Comparison of ENCODE assay signal across 1 cellular context in the genomic region with DNA sequence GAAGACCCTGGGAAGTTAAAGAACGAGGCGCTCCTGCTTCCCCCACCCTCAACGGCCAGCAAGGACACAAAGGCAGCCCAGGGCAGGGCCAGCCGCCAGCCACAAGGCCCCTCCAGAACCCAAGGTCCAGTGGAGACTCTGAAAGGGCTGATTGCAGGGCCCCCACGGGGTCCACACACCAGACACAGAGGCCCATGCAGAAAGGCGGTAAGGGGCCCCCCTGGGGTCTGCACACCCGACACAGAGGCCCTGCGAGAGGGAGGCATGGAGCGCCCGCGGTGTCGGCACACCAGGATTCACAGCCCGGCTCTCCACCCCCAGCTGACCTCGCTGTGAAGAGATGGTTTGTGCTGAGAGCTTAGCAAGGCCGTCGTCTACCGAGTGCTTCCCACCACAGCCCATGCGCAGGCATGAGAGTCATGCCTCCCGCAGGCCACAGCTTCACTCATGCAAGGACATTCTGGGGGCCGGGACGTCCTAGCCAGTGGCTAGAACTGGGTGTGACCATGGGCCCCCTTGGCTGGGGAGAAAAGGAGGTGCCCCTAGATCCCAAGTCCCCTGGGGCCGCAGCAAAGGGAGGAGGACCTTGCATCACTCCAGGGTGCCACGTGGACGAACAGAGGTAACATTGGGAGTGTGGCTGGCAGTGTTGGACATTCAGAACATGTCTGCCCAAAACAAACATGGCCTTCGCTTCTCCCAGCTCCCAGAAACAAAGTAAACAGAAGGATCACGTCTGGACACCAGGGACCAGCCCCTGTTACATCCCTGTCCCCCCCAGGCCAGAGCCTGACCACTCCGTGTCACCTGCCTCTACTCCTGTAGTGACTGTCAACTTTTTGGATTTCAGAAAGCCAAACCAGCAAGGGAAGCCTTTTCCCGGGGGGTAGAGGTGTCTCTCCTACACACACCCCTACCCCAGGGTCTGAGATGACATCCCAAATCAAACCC.
TF ChIP-seq lines count a peak whose summit lies in the region.

No MANE protein-coding gene starts in this region.

TF ChIP-seq in HepG2, 621 proteins besides CTCF, POLR2A, EP300 and RAD21 (continued from another document and continues in another):
- TF ChIP-seq, protein P1, sequence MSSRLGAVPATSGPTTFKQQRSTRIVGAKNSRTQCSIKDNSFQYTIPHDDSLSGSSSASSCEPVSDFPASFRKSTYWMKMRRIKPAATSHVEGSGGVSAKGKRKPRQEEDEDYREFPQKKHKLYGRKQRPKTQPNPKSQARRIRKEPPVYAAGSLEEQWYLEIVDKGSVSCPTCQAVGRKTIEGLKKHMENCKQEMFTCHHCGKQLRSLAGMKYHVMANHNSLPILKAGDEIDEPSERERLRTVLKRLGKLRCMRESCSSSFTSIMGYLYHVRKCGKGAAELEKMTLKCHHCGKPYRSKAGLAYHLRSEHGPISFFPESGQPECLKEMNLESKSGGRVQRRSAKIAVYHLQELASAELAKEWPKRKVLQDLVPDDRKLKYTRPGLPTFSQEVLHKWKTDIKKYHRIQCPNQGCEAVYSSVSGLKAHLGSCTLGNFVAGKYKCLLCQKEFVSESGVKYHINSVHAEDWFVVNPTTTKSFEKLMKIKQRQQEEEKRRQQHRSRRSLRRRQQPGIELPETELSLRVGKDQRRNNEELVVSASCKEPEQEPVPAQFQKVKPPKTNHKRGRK (CRISPR knock-in tag; IDR thresholded peaks at IDR 0.05) = no peak
- TF ChIP-seq PLRG1 (conservative IDR thresholded peaks at IDR 0.05) (no peak), NBN (conservative IDR thresholded peaks at IDR 0.05) (no peak), MBNL3 (CRISPR knock-in tag; conservative IDR thresholded peaks at IDR 0.05) (no peak), ATF1 (CRISPR knock-in tag; IDR thresholded peaks at IDR 0.05) (no peak), ZNF451 (CRISPR knock-in tag; IDR thresholded peaks at IDR 0.05) (peak; percentile 38; the same call in 1 of the 2 replicates), PHF5A (CRISPR knock-in tag; IDR thresholded peaks at IDR 0.05; ENCODE audit: low read depth, unreplicated experiment) (no peak), SMC3 (IDR thresholded peaks at IDR 0.05; ENCODE audit: low read length) (no peak), ZNF382 (CRISPR knock-in tag; IDR thresholded peaks at IDR 0.05; ENCODE audit: borderline replicate concordance) (no peak), NR2C2 (CRISPR knock-in tag; IDR thresholded peaks at IDR 0.05; ENCODE audit: borderline replicate concordance) (no peak), HOXD1 (CRISPR knock-in tag; IDR thresholded peaks at IDR 0.05) (0 out of 2 replicates have a peak, but pooled peaks have one; percentile 18), STAT5B (CRISPR knock-in tag; IDR thresholded peaks at IDR 0.05) (no peak), BORCS8-MEF2B (CRISPR knock-in tag; IDR thresholded peaks at IDR 0.05) (peak; percentile 40; the same call in 1 of the 2 replicates), KAT7 (CRISPR knock-in tag; IDR thresholded peaks at IDR 0.05; ENCODE audit: borderline replicate concordance) (no peak), ZNF776 (CRISPR knock-in tag; IDR thresholded peaks at IDR 0.05) (no peak), HOXA7 (CRISPR knock-in tag; IDR thresholded peaks at IDR 0.05) (no peak), ZNF713 (CRISPR knock-in tag; IDR thresholded peaks at IDR 0.05) (0 out of 2 replicates have a peak, but pooled peaks have one; percentile 78), TCF7 (IDR thresholded peaks at IDR 0.05; ENCODE audit: low read depth) (no peak), GATAD1 (CRISPR knock-in tag; IDR thresholded peaks at IDR 0.05) (peak; percentile 51), CENPX (CRISPR knock-in tag; IDR thresholded peaks at IDR 0.05) (no peak), SIX4 (CRISPR knock-in tag; IDR thresholded peaks at IDR 0.05) (no peak), ZNF274 (CRISPR knock-in tag; IDR thresholded peaks at IDR 0.05) (peak; percentile 15; the same call in 1 of the 2 replicates), ZBTB8A (CRISPR knock-in tag; IDR thresholded peaks at IDR 0.05; ENCODE audit: borderline replicate concordance, low read depth) (no peak), NFATC3 (CRISPR knock-in tag; IDR thresholded peaks at IDR 0.05) (no peak), ZBTB38 (CRISPR knock-in tag; IDR thresholded peaks at IDR 0.05) (peak; percentile 96)
- TF ChIP-seq, protein P2, sequence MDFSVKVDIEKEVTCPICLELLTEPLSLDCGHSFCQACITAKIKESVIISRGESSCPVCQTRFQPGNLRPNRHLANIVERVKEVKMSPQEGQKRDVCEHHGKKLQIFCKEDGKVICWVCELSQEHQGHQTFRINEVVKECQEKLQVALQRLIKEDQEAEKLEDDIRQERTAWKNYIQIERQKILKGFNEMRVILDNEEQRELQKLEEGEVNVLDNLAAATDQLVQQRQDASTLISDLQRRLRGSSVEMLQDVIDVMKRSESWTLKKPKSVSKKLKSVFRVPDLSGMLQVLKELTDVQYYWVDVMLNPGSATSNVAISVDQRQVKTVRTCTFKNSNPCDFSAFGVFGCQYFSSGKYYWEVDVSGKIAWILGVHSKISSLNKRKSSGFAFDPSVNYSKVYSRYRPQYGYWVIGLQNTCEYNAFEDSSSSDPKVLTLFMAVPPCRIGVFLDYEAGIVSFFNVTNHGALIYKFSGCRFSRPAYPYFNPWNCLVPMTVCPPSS (IDR thresholded peaks at IDR 0.05) = no peak
- TF ChIP-seq, protein P3, sequence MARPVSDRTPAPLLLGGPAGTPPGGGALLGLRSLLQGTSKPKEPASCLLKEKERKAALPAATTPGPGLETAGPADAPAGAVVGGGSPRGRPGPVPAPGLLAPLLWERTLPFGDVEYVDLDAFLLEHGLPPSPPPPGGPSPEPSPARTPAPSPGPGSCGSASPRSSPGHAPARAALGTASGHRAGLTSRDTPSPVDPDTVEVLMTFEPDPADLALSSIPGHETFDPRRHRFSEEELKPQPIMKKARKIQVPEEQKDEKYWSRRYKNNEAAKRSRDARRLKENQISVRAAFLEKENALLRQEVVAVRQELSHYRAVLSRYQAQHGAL (CRISPR knock-in tag; IDR thresholded peaks at IDR 0.05; ENCODE audit: not compliant biosample characterization) = no peak
- TF ChIP-seq, protein P4, sequence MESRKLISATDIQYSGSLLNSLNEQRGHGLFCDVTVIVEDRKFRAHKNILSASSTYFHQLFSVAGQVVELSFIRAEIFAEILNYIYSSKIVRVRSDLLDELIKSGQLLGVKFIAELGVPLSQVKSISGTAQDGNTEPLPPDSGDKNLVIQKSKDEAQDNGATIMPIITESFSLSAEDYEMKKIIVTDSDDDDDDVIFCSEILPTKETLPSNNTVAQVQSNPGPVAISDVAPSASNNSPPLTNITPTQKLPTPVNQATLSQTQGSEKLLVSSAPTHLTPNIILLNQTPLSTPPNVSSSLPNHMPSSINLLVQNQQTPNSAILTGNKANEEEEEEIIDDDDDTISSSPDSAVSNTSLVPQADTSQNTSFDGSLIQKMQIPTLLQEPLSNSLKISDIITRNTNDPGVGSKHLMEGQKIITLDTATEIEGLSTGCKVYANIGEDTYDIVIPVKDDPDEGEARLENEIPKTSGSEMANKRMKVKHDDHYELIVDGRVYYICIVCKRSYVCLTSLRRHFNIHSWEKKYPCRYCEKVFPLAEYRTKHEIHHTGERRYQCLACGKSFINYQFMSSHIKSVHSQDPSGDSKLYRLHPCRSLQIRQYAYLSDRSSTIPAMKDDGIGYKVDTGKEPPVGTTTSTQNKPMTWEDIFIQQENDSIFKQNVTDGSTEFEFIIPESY (CRISPR knock-in tag; IDR thresholded peaks at IDR 0.05) = peak; percentile 74
- TF ChIP-seq, protein P5, sequence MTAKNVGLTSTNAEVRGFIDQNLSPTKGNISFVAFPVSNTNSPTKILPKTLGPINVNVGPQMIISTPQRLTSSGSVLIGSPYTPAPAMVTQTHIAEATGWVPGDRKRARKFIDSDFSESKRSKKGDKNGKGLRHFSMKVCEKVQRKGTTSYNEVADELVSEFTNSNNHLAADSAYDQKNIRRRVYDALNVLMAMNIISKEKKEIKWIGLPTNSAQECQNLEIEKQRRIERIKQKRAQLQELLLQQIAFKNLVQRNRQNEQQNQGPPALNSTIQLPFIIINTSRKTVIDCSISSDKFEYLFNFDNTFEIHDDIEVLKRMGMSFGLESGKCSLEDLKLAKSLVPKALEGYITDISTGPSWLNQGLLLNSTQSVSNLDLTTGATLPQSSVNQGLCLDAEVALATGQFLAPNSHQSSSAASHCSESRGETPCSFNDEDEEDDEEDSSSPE (CRISPR knock-in tag; IDR thresholded peaks at IDR 0.05) = no peak
- TF ChIP-seq, protein P6, sequence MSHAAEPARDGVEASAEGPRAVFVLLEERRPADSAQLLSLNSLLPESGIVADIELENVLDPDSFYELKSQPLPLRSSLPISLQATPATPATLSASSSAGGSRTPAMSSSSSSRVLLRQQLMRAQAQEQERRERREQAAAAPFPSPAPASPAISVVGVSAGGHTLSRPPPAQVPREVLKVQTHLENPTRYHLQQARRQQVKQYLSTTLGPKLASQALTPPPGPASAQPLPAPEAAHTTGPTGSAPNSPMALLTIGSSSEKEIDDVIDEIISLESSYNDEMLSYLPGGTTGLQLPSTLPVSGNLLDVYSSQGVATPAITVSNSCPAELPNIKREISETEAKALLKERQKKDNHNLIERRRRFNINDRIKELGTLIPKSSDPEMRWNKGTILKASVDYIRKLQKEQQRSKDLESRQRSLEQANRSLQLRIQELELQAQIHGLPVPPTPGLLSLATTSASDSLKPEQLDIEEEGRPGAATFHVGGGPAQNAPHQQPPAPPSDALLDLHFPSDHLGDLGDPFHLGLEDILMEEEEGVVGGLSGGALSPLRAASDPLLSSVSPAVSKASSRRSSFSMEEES (CRISPR knock-in tag; IDR thresholded peaks at IDR 0.05) = peak; percentile 80
- TF ChIP-seq, protein P7, sequence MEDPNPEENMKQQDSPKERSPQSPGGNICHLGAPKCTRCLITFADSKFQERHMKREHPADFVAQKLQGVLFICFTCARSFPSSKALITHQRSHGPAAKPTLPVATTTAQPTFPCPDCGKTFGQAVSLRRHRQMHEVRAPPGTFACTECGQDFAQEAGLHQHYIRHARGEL (CRISPR knock-in tag; IDR thresholded peaks at IDR 0.05) = no peak
- TF ChIP-seq, protein P8, sequence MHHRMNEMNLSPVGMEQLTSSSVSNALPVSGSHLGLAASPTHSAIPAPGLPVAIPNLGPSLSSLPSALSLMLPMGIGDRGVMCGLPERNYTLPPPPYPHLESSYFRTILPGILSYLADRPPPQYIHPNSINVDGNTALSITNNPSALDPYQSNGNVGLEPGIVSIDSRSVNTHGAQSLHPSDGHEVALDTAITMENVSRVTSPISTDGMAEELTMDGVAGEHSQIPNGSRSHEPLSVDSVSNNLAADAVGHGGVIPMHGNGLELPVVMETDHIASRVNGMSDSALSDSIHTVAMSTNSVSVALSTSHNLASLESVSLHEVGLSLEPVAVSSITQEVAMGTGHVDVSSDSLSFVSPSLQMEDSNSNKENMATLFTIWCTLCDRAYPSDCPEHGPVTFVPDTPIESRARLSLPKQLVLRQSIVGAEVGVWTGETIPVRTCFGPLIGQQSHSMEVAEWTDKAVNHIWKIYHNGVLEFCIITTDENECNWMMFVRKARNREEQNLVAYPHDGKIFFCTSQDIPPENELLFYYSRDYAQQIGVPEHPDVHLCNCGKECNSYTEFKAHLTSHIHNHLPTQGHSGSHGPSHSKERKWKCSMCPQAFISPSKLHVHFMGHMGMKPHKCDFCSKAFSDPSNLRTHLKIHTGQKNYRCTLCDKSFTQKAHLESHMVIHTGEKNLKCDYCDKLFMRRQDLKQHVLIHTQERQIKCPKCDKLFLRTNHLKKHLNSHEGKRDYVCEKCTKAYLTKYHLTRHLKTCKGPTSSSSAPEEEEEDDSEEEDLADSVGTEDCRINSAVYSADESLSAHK (CRISPR knock-in tag; IDR thresholded peaks at IDR 0.05; ENCODE audit: borderline replicate concordance) = no peak
- TF ChIP-seq, protein P9, sequence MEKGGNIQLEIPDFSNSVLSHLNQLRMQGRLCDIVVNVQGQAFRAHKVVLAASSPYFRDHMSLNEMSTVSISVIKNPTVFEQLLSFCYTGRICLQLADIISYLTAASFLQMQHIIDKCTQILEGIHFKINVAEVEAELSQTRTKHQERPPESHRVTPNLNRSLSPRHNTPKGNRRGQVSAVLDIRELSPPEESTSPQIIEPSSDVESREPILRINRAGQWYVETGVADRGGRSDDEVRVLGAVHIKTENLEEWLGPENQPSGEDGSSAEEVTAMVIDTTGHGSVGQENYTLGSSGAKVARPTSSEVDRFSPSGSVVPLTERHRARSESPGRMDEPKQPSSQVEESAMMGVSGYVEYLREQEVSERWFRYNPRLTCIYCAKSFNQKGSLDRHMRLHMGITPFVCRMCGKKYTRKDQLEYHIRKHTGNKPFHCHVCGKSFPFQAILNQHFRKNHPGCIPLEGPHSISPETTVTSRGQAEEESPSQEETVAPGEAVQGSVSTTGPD (CRISPR knock-in tag; IDR thresholded peaks at IDR 0.05) = no peak
- TF ChIP-seq, protein P10, sequence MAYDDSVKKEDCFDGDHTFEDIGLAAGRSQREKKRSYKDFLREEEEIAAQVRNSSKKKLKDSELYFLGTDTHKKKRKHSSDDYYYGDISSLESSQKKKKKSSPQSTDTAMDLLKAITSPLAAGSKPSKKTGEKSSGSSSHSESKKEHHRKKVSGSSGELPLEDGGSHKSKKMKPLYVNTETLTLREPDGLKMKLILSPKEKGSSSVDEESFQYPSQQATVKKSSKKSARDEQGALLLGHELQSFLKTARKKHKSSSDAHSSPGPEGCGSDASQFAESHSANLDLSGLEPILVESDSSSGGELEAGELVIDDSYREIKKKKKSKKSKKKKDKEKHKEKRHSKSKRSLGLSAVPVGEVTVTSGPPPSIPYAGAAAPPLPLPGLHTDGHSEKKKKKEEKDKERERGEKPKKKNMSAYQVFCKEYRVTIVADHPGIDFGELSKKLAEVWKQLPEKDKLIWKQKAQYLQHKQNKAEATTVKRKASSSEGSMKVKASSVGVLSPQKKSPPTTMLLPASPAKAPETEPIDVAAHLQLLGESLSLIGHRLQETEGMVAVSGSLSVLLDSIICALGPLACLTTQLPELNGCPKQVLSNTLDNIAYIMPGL (CRISPR knock-in tag; IDR thresholded peaks at IDR 0.05; ENCODE audit: borderline replicate concordance in 1 of 2, low read depth in 1 of 2) = no peak; a peak in 1 of 4 replicates
- TF ChIP-seq, protein P11, sequence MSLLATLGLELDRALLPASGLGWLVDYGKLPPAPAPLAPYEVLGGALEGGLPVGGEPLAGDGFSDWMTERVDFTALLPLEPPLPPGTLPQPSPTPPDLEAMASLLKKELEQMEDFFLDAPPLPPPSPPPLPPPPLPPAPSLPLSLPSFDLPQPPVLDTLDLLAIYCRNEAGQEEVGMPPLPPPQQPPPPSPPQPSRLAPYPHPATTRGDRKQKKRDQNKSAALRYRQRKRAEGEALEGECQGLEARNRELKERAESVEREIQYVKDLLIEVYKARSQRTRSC (CRISPR knock-in tag; IDR thresholded peaks at IDR 0.05; ENCODE audit: low read depth) = no peak
